Comparison of ENCODE assay signal across 8 cellular contexts in the genomic region with DNA sequence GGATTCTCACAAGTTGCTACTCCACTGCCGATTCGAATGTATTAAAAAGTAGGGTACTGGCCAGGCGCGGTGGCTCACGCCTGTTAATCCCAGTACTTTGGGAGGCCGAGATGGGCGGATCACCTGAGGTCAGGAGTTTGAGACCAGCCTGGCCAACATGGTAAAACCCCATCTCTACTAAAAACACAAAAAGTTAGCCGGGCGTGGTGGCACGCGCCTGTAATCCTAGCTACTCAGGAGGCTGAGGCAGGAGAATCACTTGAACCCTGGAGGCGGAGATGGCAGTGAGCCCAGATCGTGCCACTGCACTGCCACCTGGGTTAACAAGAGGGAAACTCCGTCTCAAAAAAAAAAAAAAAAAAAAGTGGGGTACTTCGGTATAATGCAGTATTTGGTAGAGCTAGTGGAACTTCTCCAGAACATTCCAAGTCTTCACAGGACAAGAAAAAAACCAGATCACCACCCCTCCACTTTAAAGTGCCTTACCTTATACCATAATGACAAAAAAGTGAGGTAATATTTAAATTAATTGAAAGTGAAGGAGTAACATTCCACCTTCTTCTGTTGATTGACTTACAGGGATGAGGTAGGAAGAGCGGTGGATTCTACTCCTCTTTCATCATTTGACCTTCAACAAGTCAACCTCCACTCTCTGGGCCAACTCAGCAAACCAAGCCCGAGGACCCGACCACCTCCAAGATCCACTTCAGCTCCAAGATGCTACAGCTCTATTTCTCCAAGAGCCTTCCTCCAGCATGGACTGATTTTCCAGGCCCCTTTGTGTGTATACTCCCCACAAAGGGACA. TPM values are rescaled to one million over a fixed set of nuclear protein-coding genes. Genes with fewer than 3 reads are reported as not detected.
DNase-seq lines count a peak whose midpoint lies in the region; ATAC-seq and TF ChIP-seq lines count a peak whose summit lies in the region.

No MANE protein-coding gene starts in this region.

- TF ChIP-seq CTCF in GM06990 (IDR thresholded peaks at IDR 0.05; ENCODE audit: insufficient read depth, low read length, poor library complexity, severe bottlenecking), result no peak
- TF ChIP-seq CTCF in RWPE2 (IDR thresholded peaks at IDR 0.05; ENCODE audit: poor library complexity, severe bottlenecking), result no peak
- TF ChIP-seq CTCF in coronary artery (IDR thresholded peaks at IDR 0.05), result no peak

- POLR2A ChIA-PET in naive thymus-derived CD4-positive, alpha-beta T cell (lab: Charles Lee), result interaction anchor here (1.2 to 4.2 kb wide), 4 partner anchors 27 to 57 kb away, joined by 3 to 46 read pairs (median 20); a partner anchor contains a TSS

- peak overlapping the region; percentile 78 to 97 (median 93) for H3K27ac Mint-ChIP-seq in naive thymus-derived CD4-positive, alpha-beta T cell

- peaks cover 12% of the 10 kb centered on the region for H3K4me1 ChIP-seq in RWPE2 (ENCODE audit: insufficient read depth, poor library complexity, severe bottlenecking)
- H3K4me1 ChIP-seq in naive thymus-derived CD4-positive, alpha-beta T cell (ENCODE audit: control insufficient read depth in 2 of 2, insufficient read depth in 2 of 2, low read length in 2 of 2), result peaks cover 27 to 39% of the 10 kb centered on the region in 2 donors

- peaks cover 5% of the 10 kb centered on the region for H3K36me3 ChIP-seq in GM06990 (ENCODE audit: control insufficient read depth, insufficient read depth, low read length)
- peaks cover 57% of the 10 kb centered on the region for H3K36me3 ChIP-seq in RWPE2 (ENCODE audit: low read depth)
- peaks cover 0 to 29% (median 6%) of the 10 kb centered on the region in 3 experiments for H3K36me3 ChIP-seq in naive thymus-derived CD4-positive, alpha-beta T cell (ENCODE audit: control insufficient read depth in 2 of 3, insufficient read depth in 3 of 3, low read length in 3 of 3)

- H3K27me3 ChIP-seq in GM06990 (replicated peaks; ENCODE audit: control insufficient read depth, insufficient read depth, low read length) (no peaks in the 10 kb centered on the region), RWPE2 (ENCODE audit: insufficient read depth, poor library complexity, severe bottlenecking) (no peaks in the 10 kb centered on the region)
- H3K27me3 ChIP-seq in naive thymus-derived CD4-positive, alpha-beta T cell (ENCODE audit: control insufficient read depth in 2 of 2, insufficient read depth in 2 of 2, low read length in 2 of 2), result no peaks in the 10 kb centered on the region

- no peaks in the 10 kb centered on the region for H3K27me3 Mint-ChIP-seq in naive thymus-derived CD4-positive, alpha-beta T cell

- ATAC-seq in RWPE2 (ENCODE audit: low read depth) (no peak), GM18867 (IDR thresholded peaks at IDR 0.05; ENCODE audit: unreplicated experiment) (no peak)
- ATAC-seq in naive thymus-derived CD4-positive, alpha-beta T cell, result no peak

- H3K27ac ChIP-seq in RWPE2 (ENCODE audit: poor library complexity, severe bottlenecking), result peak overlapping the region; percentile 70
- H3K27ac ChIP-seq in coronary artery, result peak overlapping the region; percentile 84 to 96
- H3K27ac ChIP-seq in naive thymus-derived CD4-positive, alpha-beta T cell (ENCODE audit: low read depth, low read length), result peak overlapping the region; percentile 85

- H3K4me3 Mint-ChIP-seq in naive thymus-derived CD4-positive, alpha-beta T cell, result peak overlapping the region; percentile 87 to 98 (median 95)

- peaks cover 44 to 67% (median 60%) of the 10 kb centered on the region in 7 donors for H3K4me1 Mint-ChIP-seq in naive thymus-derived CD4-positive, alpha-beta T cell

- peaks cover 0 to 2% (median 0%) of the 10 kb centered on the region in 11 donors for H3K9me3 Mint-ChIP-seq in naive thymus-derived CD4-positive, alpha-beta T cell

- CTCF ChIA-PET in naive thymus-derived CD4-positive, alpha-beta T cell (lab: Charles Lee), result interaction anchor here (0.6 kb wide), 2 partner anchors 15 to 867 kb away, joined by 3 to 4 read pairs; no protein-coding TSS in a partner anchor

- intact Hi-C loops in naive thymus-derived CD4-positive, alpha-beta T cell (cut with micrococcal nuclease), result loop anchor here in 1 of 2 donors (5.0 kb wide), 1 partner anchor 322 kb away; a partner anchor contains a TSS

- H3K36me3 Mint-ChIP-seq in naive thymus-derived CD4-positive, alpha-beta T cell, result peaks cover 5 to 24% (median 13%) of the 10 kb centered on the region in 5 donors

- DNase-seq in GM06990 (ENCODE audit: extremely low read depth, insufficient read length) (no peak), RWPE2 (ENCODE audit: low spot score) (peak; percentile 12), coronary artery (ENCODE audit: low spot score) (no peak), ureter (ENCODE audit: low spot score) (no peak), midbrain (lab: John Stamatoyannopoulos, UW) (no peak), DMS79 treated with DMSO at 0.1 percent for 48 hours (lab: John Stamatoyannopoulos, UW) (no peak)
- peak in 2 of 9 donors; percentile 17 to 36 for DNase-seq in naive thymus-derived CD4-positive, alpha-beta T cell

- H3K4me3 ChIP-seq in GM06990 (replicated peaks; ENCODE audit: low read depth, low read length) (peak overlapping the region; percentile 91), RWPE2 (ENCODE audit: severe bottlenecking) (peak overlapping the region; percentile 82), coronary artery (peak overlapping the region; percentile 93)
- peak overlapping the region; percentile 75 for H3K4me3 ChIP-seq in naive thymus-derived CD4-positive, alpha-beta T cell (ENCODE audit: low read length)

- H3K9me3 ChIP-seq in RWPE2 (ENCODE audit: severe bottlenecking), result no peaks in the 10 kb centered on the region
- H3K9me3 ChIP-seq in naive thymus-derived CD4-positive, alpha-beta T cell (ENCODE audit: control insufficient read depth in 2 of 3, low read length in 3 of 3), result no peaks in the 10 kb centered on the region

RNA-seq across cellular contexts. Expression of a gene that starts 2.0 kb away (rescaled TPM):
- 10 to 100 TPM; 44.7 to 90.3 (median 66.7) TPM for total RNA-seq in naive thymus-derived CD4-positive, alpha-beta T cell
- 10 to 100 TPM; 14.7 to 32.5 TPM for polyA plus RNA-seq in naive thymus-derived CD4-positive, alpha-beta T cell
- 65.0 TPM for total RNA-seq in ureter

RNA-seq across cellular contexts. Expression of a gene that starts 37.4 kb away (rescaled TPM):
- 100 to 1,000 TPM in 2 of 5 experiments, 10 to 100 TPM in 3; 57.3 to 118 (median 78.6) TPM for total RNA-seq in naive thymus-derived CD4-positive, alpha-beta T cell
- polyA plus RNA-seq in naive thymus-derived CD4-positive, alpha-beta T cell, result 10 to 100 TPM; 80.5 to 89.1 TPM
- 49.6 TPM for total RNA-seq in ureter

RNA-seq across cellular contexts. Expression of a gene that starts 58.3 kb away (rescaled TPM):
- 10 to 100 TPM; 19.2 to 40.9 (median 32.8) TPM for total RNA-seq in naive thymus-derived CD4-positive, alpha-beta T cell
- polyA plus RNA-seq in naive thymus-derived CD4-positive, alpha-beta T cell, result 10 to 100 TPM; 21.3 to 29.0 TPM
- 33.0 TPM for total RNA-seq in ureter
